In genomic region chr17:82278786-82279379, GRCh38 we compare ENCODE assay signal across 1 cellular context.
A peak's percentile ranks its signal among the peaks of the same experiment; 100 is the strongest.
TF ChIP-seq lines count a peak whose summit lies in the region.

No MANE protein-coding gene starts in this region.

TF ChIP-seq in HEK293, 187 proteins besides CTCF, POLR2A, EP300 and RAD21 (continued from another document):
- TF ChIP-seq ZIC2 (tag by site-specific recombination; IDR thresholded peaks at IDR 0.05) (peak; percentile 39), ZNF202 (tag by site-specific recombination; IDR thresholded peaks at IDR 0.05; ENCODE audit: borderline replicate concordance) (no peak), ZNF155 (tag by site-specific recombination; IDR thresholded peaks at IDR 0.05) (no peak)
